In genomic region chr17:35769895-35770486, GRCh38 we compare ENCODE assay signal across 1 cellular context.
TF ChIP-seq lines count a peak whose summit lies in the region.

No MANE protein-coding gene starts in this region.

TF ChIP-seq in HepG2, 621 proteins besides CTCF, POLR2A, EP300 and RAD21:
- TF ChIP-seq MAZ (IDR thresholded peaks at IDR 0.05; ENCODE audit: borderline replicate concordance, low read depth, low read length), result no peak
- no peak for TF ChIP-seq MAZ (CRISPR knock-in tag; IDR thresholded peaks at IDR 0.05; ENCODE audit: low read depth)
- TF ChIP-seq ZHX1 (CRISPR knock-in tag; IDR thresholded peaks at IDR 0.05; ENCODE audit: low read depth), result 0 out of 2 replicates have a peak, but pooled peaks have one; percentile 38
- no peak for TF ChIP-seq MLLT10 (CRISPR knock-in tag; IDR thresholded peaks at IDR 0.05)
- no peak for TF ChIP-seq ZXDC (CRISPR knock-in tag; IDR thresholded peaks at IDR 0.05)
- TF ChIP-seq ZBTB33 (CRISPR knock-in tag; IDR thresholded peaks at IDR 0.05), result peak; percentile 91
- 0 out of 2 replicates have a peak, but pooled peaks have one; percentile 15 for TF ChIP-seq HOXA3 (CRISPR knock-in tag; IDR thresholded peaks at IDR 0.05)
